ENCODE assay signal across 9 cellular contexts in the genomic region with DNA sequence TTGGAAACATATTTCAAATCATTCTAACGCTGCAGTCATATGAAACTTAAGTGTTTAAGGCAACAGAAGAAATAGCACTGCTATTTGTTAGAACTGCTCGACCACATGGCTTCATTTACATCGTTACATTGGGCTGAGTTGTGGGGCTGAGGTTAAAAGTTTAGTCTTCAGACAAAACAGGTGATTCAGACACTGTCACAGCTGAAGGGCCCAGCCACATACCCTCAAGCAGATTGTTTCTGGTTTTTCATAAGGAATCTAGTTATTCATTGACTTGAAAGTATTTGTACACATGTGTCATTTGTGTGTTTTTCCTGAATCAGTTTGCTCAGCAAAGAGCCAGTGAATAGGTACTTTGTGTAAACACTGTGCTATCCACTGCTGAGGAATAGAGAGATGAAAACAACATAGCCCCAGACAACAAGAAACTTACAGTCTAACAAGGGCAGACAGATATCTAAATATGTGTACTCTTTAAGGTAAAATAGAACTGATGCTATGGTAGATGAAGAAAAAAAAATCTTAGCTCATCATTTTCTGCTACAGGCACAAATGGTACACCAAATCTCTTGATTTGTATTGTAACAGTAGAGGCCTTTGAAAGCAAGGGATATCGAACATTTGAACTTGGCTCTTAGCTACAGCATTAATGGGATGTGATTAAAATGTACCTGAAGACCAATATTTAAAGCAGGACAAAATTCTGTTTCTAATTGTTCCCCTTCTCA.
DNase-seq lines count a peak whose midpoint lies in the region; ATAC-seq and TF ChIP-seq lines count a peak whose summit lies in the region.
"Had no signal": no experiment of that assay in that cellular context is flagged by ENCODE, and none has a peak within 500 bp of the region (broad histone marks: within the 10 kb centered on the region; RNA-seq: fewer than 3 reads in every experiment).

No MANE protein-coding gene starts in this region.

- intact Hi-C loops in adrenal gland (cut with DNase I) = no loop called here

- TF ChIP-seq CTCF in AG04450 (IDR thresholded peaks at IDR 0.05; ENCODE audit: low read depth, low read length) (no peak), adrenal gland (IDR thresholded peaks at IDR 0.05) (no peak), Peyer's patch (IDR thresholded peaks at IDR 0.05) (no peak)

- TF ChIP-seq POLR2A in adrenal gland (IDR thresholded peaks at IDR 0.05) (no peak), Peyer's patch (IDR thresholded peaks at IDR 0.05) (no peak)

- no peak overlapping the region for H3K4me3 Mint-ChIP-seq in immature natural killer cell

- peaks cover 0 to 2% (median 0%) of the 10 kb centered on the region in 3 donors for H3K27me3 Mint-ChIP-seq in immature natural killer cell (ENCODE audit: low read depth in 3 of 3)

- peak; percentile 28 for ATAC-seq in GM19468 (IDR thresholded peaks at IDR 0.05; ENCODE audit: extremely low read depth, unreplicated experiment)

- no peaks in the 10 kb centered on the region for H3K36me3 Mint-ChIP-seq in immature natural killer cell

- peaks cover 8 to 20% of the 10 kb centered on the region in 2 donors for H3K4me1 ChIP-seq in adrenal gland (replicated peaks in 1 of 2)
- H3K4me1 ChIP-seq in Peyer's patch = peaks cover 0 to 4% (median 0%) of the 10 kb centered on the region in 4 donors

- no peaks in the 10 kb centered on the region for H3K4me1 Mint-ChIP-seq in immature natural killer cell

- WGBS in adrenal gland, 4 donors = 87 to 92% (median 89%) methylated on average over 4 of the region's 4 CpGs

- H3K9me3 Mint-ChIP-seq in immature natural killer cell = no peaks in the 10 kb centered on the region

- CTCF ChIA-PET in AG04450 (lab: Charles Lee) = interaction anchor here (1.0 to 1.7 kb wide), 4 partner anchors 271 to 324 kb away, joined by 3 to 5 read pairs (median 4); no protein-coding TSS in a partner anchor

- H3K36me3 ChIP-seq in adrenal gland (replicated peaks in 1 of 2) (no peaks in the 10 kb centered on the region), Peyer's patch (no peaks in the 10 kb centered on the region)

- H3K9me3 ChIP-seq in AG04450 (ENCODE audit: control insufficient read depth, insufficient read depth, low read length) (no peaks in the 10 kb centered on the region), adrenal gland (replicated peaks in 1 of 3) (no peaks in the 10 kb centered on the region), Peyer's patch (no peaks in the 10 kb centered on the region)

- no peaks in the 10 kb centered on the region for H3K27me3 ChIP-seq in AG04450 (ENCODE audit: control insufficient read depth, insufficient read depth, low read length)
- no peaks in the 10 kb centered on the region for H3K27me3 ChIP-seq in adrenal gland
- H3K27me3 ChIP-seq in Peyer's patch = no peaks in the 10 kb centered on the region

- POLR2A ChIA-PET in AG04450 (lab: Yijun Ruan, JAX) = no interaction called here

- H3K27ac Mint-ChIP-seq in immature natural killer cell = no peak overlapping the region

- peak; percentile 72 for DNase-seq in AG04450 (ENCODE audit: low read depth, low spot score)
- peak; percentile 17 for DNase-seq in NCI-H748 treated with DMSO at 0.1 percent for 48 hours (lab: John Stamatoyannopoulos, UW)
- peak; percentile 26 for DNase-seq in foreskin melanocyte
- DNase-seq in medulla oblongata (ENCODE audit: extremely low spot score) = no peak
- no peak for DNase-seq in adrenal gland
- DNase-seq in Peyer's patch = no peak
- no peak for DNase-seq in immature natural killer cell
- DNase-seq: activated effector memory CD4-positive, alpha-beta T cell treated with Interleukin-2 at 50 U/mL for 16 hours had no signal

- H3K4me3 ChIP-seq in AG04450 (ENCODE audit: low read depth, low read length) (no peak overlapping the region), adrenal gland (no peak overlapping the region), Peyer's patch (no peak overlapping the region)

- H3K27ac ChIP-seq in AG04450 (ENCODE audit: low read depth, low read length) (no peak overlapping the region), adrenal gland (no peak overlapping the region), Peyer's patch (peak overlapping the region in 1 of 4 donors; percentile 10)

Comparison
In these comparisons a context has a peak if more than half of its experiments do, and no peak if none do; other contexts are left out.
1. DNase-seq: peak in AG04450 (single experiment), NCI-H748 treated with DMSO at 0.1 percent for 48 hours (single experiment) and foreskin melanocyte (single experiment); none in medulla oblongata (single experiment), adrenal gland (0 of 7), Peyer's patch (0 of 3) and immature natural killer cell (0 of 3).